13 cellular contexts compared by ENCODE assay signal in genomic region chr3:102415553-102415952, GRCh38. TPM values are rescaled to one million over a fixed set of nuclear protein-coding genes. Genes with fewer than 3 reads are reported as not detected.
DNase-seq lines count a peak whose midpoint lies in the region; ATAC-seq, FAIRE-seq and TF ChIP-seq lines count a peak whose summit lies in the region.
"Had no signal": no experiment of that assay in that cellular context is flagged by ENCODE, and none has a peak within 500 bp of the region (broad histone marks: within the 10 kb centered on the region; RNA-seq: fewer than 3 reads in every experiment).

No MANE protein-coding gene starts in this region.

- H3K4me3 ChIP-seq in Loucy (ENCODE audit: low read length, poor library complexity, severe bottlenecking) (peak overlapping the region; percentile 58), duodenal mucosa (ENCODE audit: low read depth in 1 of 2, low read length in 2 of 2) (peak overlapping the region; percentile 22 to 26), colonic mucosa (no peak overlapping the region), kidney (ENCODE audit: low read length in 2 of 2) (peak overlapping the region in 1 of 2 donors; percentile 9)
- H3K4me3 ChIP-seq: left lung, SJCRH30 had no signal

- H3K79me2 ChIP-seq in Loucy (ENCODE audit: insufficient read depth, low read length) = no peaks in the 10 kb centered on the region

- peaks cover 9% of the 10 kb centered on the region for H3K4me1 ChIP-seq in Loucy (ENCODE audit: insufficient read depth, low read length, poor library complexity, severe bottlenecking)
- peaks cover 0 to 4% of the 10 kb centered on the region in 2 donors for H3K4me1 ChIP-seq in duodenal mucosa (ENCODE audit: control insufficient read depth in 1 of 2, insufficient read depth in 2 of 2, low read length in 2 of 2)
- H3K4me1 ChIP-seq in colonic mucosa = no peaks in the 10 kb centered on the region
- no peaks in the 10 kb centered on the region for H3K4me1 ChIP-seq in kidney (ENCODE audit: control insufficient read depth in 1 of 2, insufficient read depth in 1 of 2, low read depth in 1 of 2, low read length in 2 of 2)
- H3K4me1 ChIP-seq: left lung had no signal

- H3K4me2 ChIP-seq in Loucy (ENCODE audit: low read depth, low read length, poor library complexity, severe bottlenecking) = peak overlapping the region; percentile 66

- no peaks in the 10 kb centered on the region for H3F3A ChIP-seq in Loucy (ENCODE audit: low read depth)

- peak overlapping the region; percentile 18 for H3K9ac ChIP-seq in Loucy (ENCODE audit: low read depth, low read length, poor library complexity, severe bottlenecking)
- no peak overlapping the region for H3K9ac ChIP-seq in duodenal mucosa (ENCODE audit: low read depth in 1 of 2, low read length in 2 of 2)
- no peak overlapping the region for H3K9ac ChIP-seq in colonic mucosa (ENCODE audit: low read depth in 2 of 2, low read length in 2 of 2)
- no peak overlapping the region for H3K9ac ChIP-seq in kidney (ENCODE audit: low read length in 2 of 2)

- ATAC-seq in GM18873 (IDR thresholded peaks at IDR 0.05; ENCODE audit: low FRiP score, unreplicated experiment) = peak; percentile 48
- ATAC-seq: left lung; stimulated activated naive B cell treated with anti-CD40 and anti-IgM and Interleukin-4, amounts not matched to agents 10 μg/mL and 1 μg/mL and 100 μg/mL, for 72 hours had no signal

- H3K27ac ChIP-seq in duodenal mucosa (ENCODE audit: low read depth, low read length) = no peak overlapping the region
- no peak overlapping the region for H3K27ac ChIP-seq in colonic mucosa
- H3K27ac ChIP-seq in kidney (ENCODE audit: low read depth in 2 of 2, low read length in 2 of 2) = no peak overlapping the region
- H3K27ac ChIP-seq: left lung, SJCRH30 had no signal

- intact Hi-C loops in colonic mucosa (cut with DNase I) (no loop called here), kidney (cut with DNase I) (no loop called here)

- DNase-seq in A172 (ENCODE audit: low spot score) = peak; percentile 24
- DNase-seq in colonic mucosa = no peak
- DNase-seq in NCI-H128 (lab: John Stamatoyannopoulos, UW; ENCODE audit: unreplicated experiment) = no peak
- no peak for DNase-seq in hypothalamus (lab: John Stamatoyannopoulos, UW)
- no peak for DNase-seq in kidney
- DNase-seq: effector CD8-positive, alpha-beta T cell; left lung; NCI-H1930; SJCRH30; stimulated activated naive B cell treated with anti-CD40 and anti-IgM and Interleukin-4, amounts not matched to agents 10 μg/mL and 1 μg/mL and 100 μg/mL, for 72 hours had no signal

- no peaks in the 10 kb centered on the region for H4K20me1 ChIP-seq in Loucy (ENCODE audit: insufficient read depth, low read length, poor library complexity, severe bottlenecking)

- peak overlapping the region; percentile 93 for H2AFZ ChIP-seq in Loucy (ENCODE audit: low read length)

- no peak for FAIRE-seq in kidney (lab: Jason Lieb, UNC)

- TF ChIP-seq CTCF in Loucy (conservative IDR thresholded peaks at IDR 0.05; ENCODE audit: low read length) (no peak), colonic mucosa (IDR thresholded peaks at IDR 0.05) (no peak), kidney (IDR thresholded peaks at IDR 0.05; ENCODE audit: borderline replicate concordance, extremely low read depth, insufficient read depth) (no peak)

- H3K36me3 ChIP-seq in Loucy (ENCODE audit: insufficient read depth, low read length) (no peaks in the 10 kb centered on the region), duodenal mucosa (ENCODE audit: control insufficient read depth in 1 of 2, insufficient read depth in 2 of 2, low read length in 2 of 2) (no peaks in the 10 kb centered on the region), colonic mucosa (no peaks in the 10 kb centered on the region), kidney (ENCODE audit: control insufficient read depth in 1 of 2, insufficient read depth in 2 of 2, low read length in 2 of 2) (no peaks in the 10 kb centered on the region)
- H3K36me3 ChIP-seq: left lung, SJCRH30 had no signal

- no peaks in the 10 kb centered on the region for H3K27me3 ChIP-seq in Loucy (ENCODE audit: insufficient read depth, low read length, poor library complexity, severe bottlenecking)
- no peaks in the 10 kb centered on the region for H3K27me3 ChIP-seq in duodenal mucosa (ENCODE audit: control insufficient read depth in 1 of 2, insufficient read depth in 2 of 2, low read length in 2 of 2)
- no peaks in the 10 kb centered on the region for H3K27me3 ChIP-seq in colonic mucosa
- H3K27me3 ChIP-seq: left lung, SJCRH30 had no signal

- H3K9me3 ChIP-seq in Loucy (ENCODE audit: insufficient read depth, low read depth, low read length) (no peaks in the 10 kb centered on the region), duodenal mucosa (ENCODE audit: control insufficient read depth in 1 of 2, low read length in 2 of 2) (no peaks in the 10 kb centered on the region), colonic mucosa (no peaks in the 10 kb centered on the region), kidney (ENCODE audit: control insufficient read depth in 1 of 2, low read length in 2 of 2) (no peaks in the 10 kb centered on the region)
- H3K9me3 ChIP-seq: left lung, SJCRH30 had no signal

- H3K9me2 ChIP-seq in Loucy (replicated peaks; ENCODE audit: low read depth, low read length) = no peaks in the 10 kb centered on the region

RNA-seq across cellular contexts. Expression of gene ZPLD1, which starts 19.3 kb away (rescaled TPM):
- total RNA-seq in A172 (2014; rRNA removed; shearing (Covaris generic)) = not detected in 2 replicates
- total RNA-seq in colonic mucosa (under 1 TPM in 1 of 2 donors, not detected in 1; 0.05 TPM), kidney (1.2 TPM)
- not detected for polyA plus RNA-seq in kidney (ENCODE audit: insufficient read depth, low read depth, low replicate concordance)
